In genomic region chr10:30284860-30285594, GRCh38 we compare ENCODE assay signal across 7 cellular contexts.
DNase-seq lines count a peak whose midpoint lies in the region; ATAC-seq and TF ChIP-seq lines count a peak whose summit lies in the region.

No MANE protein-coding gene starts in this region.

- H3K36me3 Mint-ChIP-seq in neural progenitor cell = no peaks in the 10 kb centered on the region

- peak; percentile 79 for ATAC-seq in GM18909 (IDR thresholded peaks at IDR 0.05; ENCODE audit: poor library complexity, unreplicated experiment)
- ATAC-seq in HG02884 (IDR thresholded peaks at IDR 0.05; ENCODE audit: unreplicated experiment) = peak; percentile 84
- ATAC-seq in mucosa of descending colon = peak; percentile 53
- ATAC-seq in left ventricle myocardium superior = no peak

- H3K4me1 Mint-ChIP-seq in neural progenitor cell = no peaks in the 10 kb centered on the region

- H3K4me2 ChIP-seq in neural progenitor cell = no peak overlapping the region

- intact Hi-C loops in mucosa of descending colon (cut with DNase I, micrococcal nuclease) (no loop called here), dorsolateral prefrontal cortex (cut with DNase I) (no loop called here), left ventricle myocardium superior (cut with micrococcal nuclease) (no loop called here)

- H2AFZ ChIP-seq in neural progenitor cell (replicated peaks) = no peak overlapping the region

- H3K4me3 Mint-ChIP-seq in neural progenitor cell = no peak overlapping the region

- H3K27me3 ChIP-seq in neural progenitor cell = no peaks in the 10 kb centered on the region
- H3K27me3 ChIP-seq in dorsolateral prefrontal cortex = no peaks in the 10 kb centered on the region

- H3K36me3 ChIP-seq in mucosa of descending colon (ENCODE audit: low read depth) = no peaks in the 10 kb centered on the region
- no peaks in the 10 kb centered on the region for H3K36me3 ChIP-seq in neural progenitor cell

- no peaks in the 10 kb centered on the region for H3K4me1 ChIP-seq in mucosa of descending colon (ENCODE audit: low read depth)
- no peaks in the 10 kb centered on the region for H3K4me1 ChIP-seq in neural progenitor cell

- DNase-seq in RPMI7951 (ENCODE audit: low read depth) (peak; percentile 35), mucosa of descending colon (no peak), neural progenitor cell (ENCODE audit: low spot score) (no peak), dorsolateral prefrontal cortex (no peak), left ventricle myocardium superior (no peak)

- H3K9me3 ChIP-seq in mucosa of descending colon (no peaks in the 10 kb centered on the region), neural progenitor cell (ENCODE audit: low read depth) (no peaks in the 10 kb centered on the region)

- peaks cover 3% of the 10 kb centered on the region for H3K9me3 Mint-ChIP-seq in neural progenitor cell

- no peaks in the 10 kb centered on the region for H3K79me2 ChIP-seq in neural progenitor cell (ENCODE audit: low read depth)

- H3K9ac ChIP-seq in neural progenitor cell = no peak overlapping the region

- H3K27ac Mint-ChIP-seq in neural progenitor cell = no peak overlapping the region

- H3K4me3 ChIP-seq in mucosa of descending colon = no peak overlapping the region
- H3K4me3 ChIP-seq in neural progenitor cell = no peak overlapping the region
- H3K4me3 ChIP-seq in dorsolateral prefrontal cortex = no peak overlapping the region

- no peak overlapping the region for H3K27ac ChIP-seq in neural progenitor cell
- H3K27ac ChIP-seq in dorsolateral prefrontal cortex = peak overlapping the region in 9 of 59 donors; percentile 2 to 62 (median 35)

- H4K20me1 ChIP-seq in neural progenitor cell (ENCODE audit: low read depth) = no peaks in the 10 kb centered on the region

- H3K27me3 Mint-ChIP-seq in neural progenitor cell (ENCODE audit: insufficient read depth, low read depth) = peaks cover 2% of the 10 kb centered on the region

- H3F3A ChIP-seq in neural progenitor cell (ENCODE audit: low read depth) = no peaks in the 10 kb centered on the region

- TF ChIP-seq CTCF in mucosa of descending colon (IDR thresholded peaks at IDR 0.05) = no peak
- no peak for TF ChIP-seq CTCF in neural progenitor cell (IDR thresholded peaks at IDR 0.05)
- no peak for TF ChIP-seq CTCF in dorsolateral prefrontal cortex (IDR thresholded peaks at IDR 0.05 in 54 of 56, conservative IDR thresholded peaks at IDR 0.05 in 2 of 56; ENCODE audit: low read depth in 1 of 56, partially characterized antibody in 56 of 56)
